2 cellular contexts compared by ENCODE assay signal in the genomic region with DNA sequence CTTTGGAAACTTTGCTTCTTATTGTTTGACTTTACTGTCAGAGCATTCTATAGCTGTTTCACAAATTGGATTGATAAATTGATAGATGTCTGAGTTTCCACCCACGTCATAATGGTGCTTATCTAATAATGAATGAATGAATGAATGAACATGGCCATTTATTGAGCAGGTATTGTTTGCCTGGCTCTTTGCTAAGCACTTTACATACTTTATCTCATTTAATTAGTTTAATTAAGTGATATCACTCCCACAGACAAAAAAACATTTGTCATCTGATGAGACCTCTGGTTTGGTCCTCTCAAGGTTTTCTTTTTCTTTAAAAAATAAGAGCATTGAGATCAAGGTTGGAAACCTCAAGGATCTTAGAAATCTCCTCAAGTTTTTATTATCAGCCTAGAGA.
TF ChIP-seq lines count a peak whose summit lies in the region.

No MANE protein-coding gene starts in this region.

TF ChIP-seq in SK-N-SH, 30 proteins besides CTCF, POLR2A, EP300 and RAD21 (continued from another document):
- TF ChIP-seq, protein P1, sequence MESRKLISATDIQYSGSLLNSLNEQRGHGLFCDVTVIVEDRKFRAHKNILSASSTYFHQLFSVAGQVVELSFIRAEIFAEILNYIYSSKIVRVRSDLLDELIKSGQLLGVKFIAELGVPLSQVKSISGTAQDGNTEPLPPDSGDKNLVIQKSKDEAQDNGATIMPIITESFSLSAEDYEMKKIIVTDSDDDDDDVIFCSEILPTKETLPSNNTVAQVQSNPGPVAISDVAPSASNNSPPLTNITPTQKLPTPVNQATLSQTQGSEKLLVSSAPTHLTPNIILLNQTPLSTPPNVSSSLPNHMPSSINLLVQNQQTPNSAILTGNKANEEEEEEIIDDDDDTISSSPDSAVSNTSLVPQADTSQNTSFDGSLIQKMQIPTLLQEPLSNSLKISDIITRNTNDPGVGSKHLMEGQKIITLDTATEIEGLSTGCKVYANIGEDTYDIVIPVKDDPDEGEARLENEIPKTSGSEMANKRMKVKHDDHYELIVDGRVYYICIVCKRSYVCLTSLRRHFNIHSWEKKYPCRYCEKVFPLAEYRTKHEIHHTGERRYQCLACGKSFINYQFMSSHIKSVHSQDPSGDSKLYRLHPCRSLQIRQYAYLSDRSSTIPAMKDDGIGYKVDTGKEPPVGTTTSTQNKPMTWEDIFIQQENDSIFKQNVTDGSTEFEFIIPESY (IDR thresholded peaks at IDR 0.05; ENCODE audit: borderline replicate concordance, low read depth), result no peak
- TF ChIP-seq, protein P2, sequence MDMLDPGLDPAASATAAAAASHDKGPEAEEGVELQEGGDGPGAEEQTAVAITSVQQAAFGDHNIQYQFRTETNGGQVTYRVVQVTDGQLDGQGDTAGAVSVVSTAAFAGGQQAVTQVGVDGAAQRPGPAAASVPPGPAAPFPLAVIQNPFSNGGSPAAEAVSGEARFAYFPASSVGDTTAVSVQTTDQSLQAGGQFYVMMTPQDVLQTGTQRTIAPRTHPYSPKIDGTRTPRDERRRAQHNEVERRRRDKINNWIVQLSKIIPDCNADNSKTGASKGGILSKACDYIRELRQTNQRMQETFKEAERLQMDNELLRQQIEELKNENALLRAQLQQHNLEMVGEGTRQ (IDR thresholded peaks at IDR 0.05; ENCODE audit: borderline replicate concordance, low read depth, low read length), result no peak

TF ChIP-seq in SK-N-SH treated with all-trans-retinoic acid at 6 μM for 48 hours, 23 proteins besides CTCF, POLR2A, EP300 and RAD21 (continued from another document):
- TF ChIP-seq, protein P3, sequence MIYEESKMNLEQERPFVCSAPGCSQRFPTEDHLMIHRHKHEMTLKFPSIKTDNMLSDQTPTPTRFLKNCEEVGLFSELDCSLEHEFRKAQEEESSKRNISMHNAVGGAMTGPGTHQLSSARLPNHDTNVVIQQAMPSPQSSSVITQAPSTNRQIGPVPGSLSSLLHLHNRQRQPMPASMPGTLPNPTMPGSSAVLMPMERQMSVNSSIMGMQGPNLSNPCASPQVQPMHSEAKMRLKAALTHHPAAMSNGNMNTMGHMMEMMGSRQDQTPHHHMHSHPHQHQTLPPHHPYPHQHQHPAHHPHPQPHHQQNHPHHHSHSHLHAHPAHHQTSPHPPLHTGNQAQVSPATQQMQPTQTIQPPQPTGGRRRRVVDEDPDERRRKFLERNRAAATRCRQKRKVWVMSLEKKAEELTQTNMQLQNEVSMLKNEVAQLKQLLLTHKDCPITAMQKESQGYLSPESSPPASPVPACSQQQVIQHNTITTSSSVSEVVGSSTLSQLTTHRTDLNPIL (CRISPR knock-in tag; IDR thresholded peaks at IDR 0.05; ENCODE audit: low read depth), result no peak
TF ChIP-seq in SK-N-SH treated with all-trans-retinoic acid at 6 μM for 48 hours: peak in this region for 0.
